Comparison of ENCODE assay signal across 27 cellular contexts in the genomic region with DNA sequence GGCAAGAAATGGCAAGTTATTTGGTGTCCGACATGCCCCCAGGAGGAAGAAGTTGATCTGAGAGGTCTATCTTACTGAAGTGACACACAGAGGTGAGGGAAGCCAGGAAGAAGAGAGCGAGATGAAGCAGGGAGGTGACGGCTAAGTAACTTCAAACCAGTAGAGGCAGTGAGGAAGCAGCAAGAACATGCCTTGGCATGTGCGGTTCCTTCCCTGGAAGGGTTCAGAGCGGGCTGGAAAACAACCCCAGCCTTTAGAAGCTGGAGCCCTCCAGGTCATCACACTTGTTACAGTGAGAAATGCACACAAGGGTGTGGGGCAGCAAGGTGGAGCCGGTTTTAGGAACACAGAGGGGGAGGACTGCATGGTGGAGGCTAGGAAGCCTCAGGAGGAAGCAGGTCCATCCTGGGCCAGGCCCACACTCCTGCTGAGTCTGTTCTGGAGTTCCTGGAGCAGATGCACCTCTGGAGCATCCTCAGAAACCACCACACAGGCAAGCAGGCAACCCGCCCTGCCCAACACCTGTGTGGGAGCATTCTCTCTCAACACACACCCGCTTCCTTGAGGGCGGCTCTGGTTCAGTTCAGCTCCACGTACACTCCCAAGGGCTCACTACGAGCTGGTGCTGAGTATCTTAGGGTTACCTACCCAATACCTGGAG. TPM values are rescaled to one million over a fixed set of nuclear protein-coding genes. Genes with fewer than 3 reads are reported as not detected.
DNase-seq lines count a peak whose midpoint lies in the region; ATAC-seq and TF ChIP-seq lines count a peak whose summit lies in the region.
"Had no signal": no experiment of that assay in that cellular context is flagged by ENCODE, and none has a peak within 500 bp of the region (broad histone marks: within the 10 kb centered on the region; RNA-seq: fewer than 3 reads in every experiment).

No MANE protein-coding gene starts in this region.

- H3K4ac ChIP-seq in IMR-90 (ENCODE audit: low read depth, low read length) (0 out of 2 replicates have a peak overlapping the region, but pooled peaks have one; percentile 40), neuronal stem cell (ENCODE audit: low read length) (no peak overlapping the region)

- peak overlapping the region in 7 of 11 experiments; percentile 5 to 82 (median 75); a peak in 12 of 22 replicates for H3K27ac ChIP-seq in BLaER1 treated with 17β-estradiol and CSF1 and Interleukin-3, amounts not matched to agents 10 nM and 100 nM
- H3K27ac ChIP-seq in IMR-90 (ENCODE audit: insufficient read depth, low read length) (no peak overlapping the region), esophagus (ENCODE audit: low read depth in 2 of 2, low read length in 1 of 2) (peak overlapping the region; percentile 73 to 96), neuronal stem cell (replicated peaks; ENCODE audit: low read length) (no peak overlapping the region)
- H3K27ac ChIP-seq: parathyroid adenoma, tibial nerve had no signal

- CTCF ChIA-PET in IMR-90 (lab: Yijun Ruan, JAX), result no interaction called here

- no peaks in the 10 kb centered on the region for H3K27me3 Mint-ChIP-seq in activated T-cell treated with anti-CD3 and anti-CD28 coated beads, Interleukin-2, amount 50 U/mL, for 24 hours
- H3K27me3 Mint-ChIP-seq: activated naive CD8-positive, alpha-beta T cell treated with anti-CD3 and anti-CD28 coated beads, Interleukin-2, amount 10 ng/mL, durations not matched to agents 7 days and 5 days; CD8-positive, alpha-beta memory T cell; natural killer cell treated with Interleukin-12 subunit alpha and Interleukin-12 subunit beta and Interleukin-15 and Interleukin-18, amount 100 ng/mL, for 72 hours; T-cell had no signal

- no peak for TF ChIP-seq RAD21 in IMR-90 (IDR thresholded peaks at IDR 0.05; ENCODE audit: low read length)

- H2AFZ ChIP-seq in IMR-90 (replicated peaks; ENCODE audit: low read length, poor library complexity), result peak overlapping the region; percentile 49
- no peak overlapping the region for H2AFZ ChIP-seq in neuronal stem cell (ENCODE audit: low read length)
- H2AFZ ChIP-seq: parathyroid adenoma had no signal

- peaks cover 8 to 69% (median 46%) of the 10 kb centered on the region in 11 experiments; a peak in 20 of 22 replicates for H3K36me3 ChIP-seq in BLaER1 treated with 17β-estradiol and CSF1 and Interleukin-3, amounts not matched to agents 10 nM and 100 nM
- H3K36me3 ChIP-seq in IMR-90 (ENCODE audit: control insufficient read depth, insufficient read depth, low read length) (no peaks in the 10 kb centered on the region; the same call in 1 of the 2 replicates), esophagus (ENCODE audit: control insufficient read depth in 2 of 2, insufficient read depth in 2 of 2, low read length in 1 of 2) (no peaks in the 10 kb centered on the region), neuronal stem cell (replicated peaks in 1 of 2; ENCODE audit: control insufficient read depth in 2 of 2, insufficient read depth in 2 of 2, low read length in 2 of 2) (peaks cover 20 to 69% of the 10 kb centered on the region in 2 donors)
- H3K36me3 ChIP-seq: tibial nerve had no signal

- H3K4me3 Mint-ChIP-seq in activated T-cell treated with anti-CD3 and anti-CD28 coated beads, Interleukin-2, amount 50 U/mL, for 24 hours, result no peak overlapping the region
- H3K4me3 Mint-ChIP-seq: activated naive CD8-positive, alpha-beta T cell treated with anti-CD3 and anti-CD28 coated beads, Interleukin-2, amount 10 ng/mL, durations not matched to agents 7 days and 5 days; activated T-cell treated with anti-CD3 and anti-CD28 coated beads, Interleukin-2, amount 50 U/mL, for 72 hours; CD8-positive, alpha-beta memory T cell; natural killer cell treated with Interleukin-12 subunit alpha and Interleukin-12 subunit beta and Interleukin-15 and Interleukin-18, amount 100 ng/mL, for 72 hours; T-cell had no signal

- no TSS peak for BruUV-seq in IMR-90 (replicated peaks; lab: Mats Ljungman, UMichigan)

- POLR2A ChIA-PET in IMR-90 (lab: Charles Lee; ENCODE audit: unreplicated experiment), result no interaction called here

- peak overlapping the region in 4 of 11 experiments; percentile 18 to 67 (median 20); a peak in 3 of 22 replicates for H3K9ac ChIP-seq in BLaER1 treated with 17β-estradiol and CSF1 and Interleukin-3, amounts not matched to agents 10 nM and 100 nM
- H3K9ac ChIP-seq in IMR-90 (ENCODE audit: low read depth, low read length), result no peak overlapping the region
- H3K9ac ChIP-seq in neuronal stem cell (ENCODE audit: low read depth, low read length, poor library complexity), result peak overlapping the region; percentile 50
- H3K9ac ChIP-seq: parathyroid adenoma had no signal

- peaks cover 49 to 58% (median 56%) of the 10 kb centered on the region in 10 experiments for H3K4me1 ChIP-seq in BLaER1 treated with 17β-estradiol and CSF1 and Interleukin-3, amounts not matched to agents 10 nM and 100 nM
- H3K4me1 ChIP-seq in IMR-90 (ENCODE audit: control insufficient read depth, insufficient read depth, low read length), result peaks cover 2% of the 10 kb centered on the region; the same call in 1 of the 2 replicates
- peaks cover 4 to 16% of the 10 kb centered on the region in 2 donors for H3K4me1 ChIP-seq in esophagus (ENCODE audit: control insufficient read depth in 2 of 2, insufficient read depth in 2 of 2, low read length in 1 of 2)
- peaks cover 0 to 2% of the 10 kb centered on the region in 2 donors for H3K4me1 ChIP-seq in neuronal stem cell (ENCODE audit: control insufficient read depth in 2 of 2, insufficient read depth in 1 of 2, low read depth in 1 of 2, low read length in 2 of 2)

- intact Hi-C loops in IMR-90 (cut with micrococcal nuclease), result no loop called here

- TF ChIP-seq POLR2A in IMR-90 (IDR thresholded peaks at IDR 0.05; ENCODE audit: low read depth, low read length), result no peak

- H3K14ac ChIP-seq in IMR-90 (replicated peaks; ENCODE audit: low read depth, low read length) (no peak overlapping the region), neuronal stem cell (ENCODE audit: low read length) (no peak overlapping the region)

- H4K20me1 ChIP-seq in BLaER1 treated with 17β-estradiol and CSF1 and Interleukin-3, amounts not matched to agents 10 nM and 100 nM, result peaks cover 0 to 4% (median 0%) of the 10 kb centered on the region in 11 experiments; a peak in 1 of 22 replicates
- no peaks in the 10 kb centered on the region for H4K20me1 ChIP-seq in IMR-90 (ENCODE audit: insufficient read depth, low read length)

- H2AK5ac ChIP-seq in IMR-90 (ENCODE audit: low read depth, low read length), result no peak overlapping the region
- no peak overlapping the region for H2AK5ac ChIP-seq in neuronal stem cell (ENCODE audit: low read depth, low read length)

- no peak overlapping the region for H2BK20ac ChIP-seq in IMR-90 (ENCODE audit: low read depth, low read length)

- ATAC-seq in IMR-90 (ENCODE audit: low read depth), result no peak
- no peak for ATAC-seq in GM19324 (IDR thresholded peaks at IDR 0.05; ENCODE audit: low FRiP score, unreplicated experiment)
- no peak for ATAC-seq in GM19455 (IDR thresholded peaks at IDR 0.05; ENCODE audit: unreplicated experiment)
- ATAC-seq: activated T-cell treated with anti-CD3 and anti-CD28 coated beads, Interleukin-2, amount 50 U/mL, for 72 hours; body of pancreas; natural killer cell treated with Interleukin-12 subunit alpha and Interleukin-12 subunit beta and Interleukin-15 and Interleukin-18, amount 100 ng/mL, for 72 hours; stimulated activated naive CD8-positive, alpha-beta T cell treated with anti-CD3 and anti-CD28 coated beads, Interleukin-15, Interleukin-2, amounts not matched to agents 100 U/mL and 50 U/mL, for 24 hours; T-cell had no signal

- H4K8ac ChIP-seq in IMR-90 (ENCODE audit: low read depth in 2 of 2, low read length in 2 of 2) (no peak overlapping the region; a peak in 1 of 4 replicates), neuronal stem cell (ENCODE audit: low read depth, low read length) (no peak overlapping the region)

- H2AK9ac ChIP-seq in IMR-90 (replicated peaks; ENCODE audit: low read depth, low read length, poor library complexity), result peak overlapping the region; percentile 81

- no peaks in the 10 kb centered on the region for H3K4me1 Mint-ChIP-seq in activated T-cell treated with anti-CD3 and anti-CD28 coated beads, Interleukin-2, amount 50 U/mL, for 24 hours (ENCODE audit: low read depth)
- H3K4me1 Mint-ChIP-seq: T-cell had no signal

- no peak overlapping the region for H4K5ac ChIP-seq in IMR-90 (ENCODE audit: low read depth, low read length)

- in situ Hi-C loops in IMR-90 (cut with MboI; ENCODE audit: low sequenced_read_pairs), result no loop called here

- 0 out of 2 replicates have a peak, but pooled peaks cover 10% of the 10 kb centered on the region for H3K9me1 ChIP-seq in IMR-90 (ENCODE audit: insufficient read depth, low read length)

- H2BK15ac ChIP-seq in IMR-90 (ENCODE audit: low read depth, low read length) (no peak overlapping the region), neuronal stem cell (ENCODE audit: low read length) (no peak overlapping the region)

- no peak overlapping the region for H4K91ac ChIP-seq in IMR-90 (ENCODE audit: insufficient read depth, low read depth, low read length)
- H4K91ac ChIP-seq in neuronal stem cell (ENCODE audit: low read depth, low read length, poor library complexity), result no peak overlapping the region

- no peak overlapping the region for H2BK12ac ChIP-seq in neuronal stem cell (ENCODE audit: low read length)

- H2BK120ac ChIP-seq in IMR-90 (ENCODE audit: low read depth, low read length), result no peak overlapping the region
- H2BK120ac ChIP-seq in neuronal stem cell (ENCODE audit: low read depth, low read length), result no peak overlapping the region

- no peak for TF ChIP-seq CTCF in IMR-90 (conservative IDR thresholded peaks at IDR 0.05; ENCODE audit: low read depth, low read length)

- dilution Hi-C loops in IMR-90 (cut with HindIII; ENCODE audit: low sequenced_read_pairs, unreplicated experiment), result no loop called here

- H3K9me3 ChIP-seq in BLaER1 treated with 17β-estradiol and CSF1 and Interleukin-3, amounts not matched to agents 10 nM and 100 nM (replicated peaks in 1 of 11), result peaks cover 4 to 12% (median 7%) of the 10 kb centered on the region in 11 experiments; a peak in 20 of 22 replicates
- H3K9me3 ChIP-seq in IMR-90 (ENCODE audit: control insufficient read depth, insufficient read depth, low read length) (no peaks in the 10 kb centered on the region), esophagus (ENCODE audit: control insufficient read depth in 2 of 2, insufficient read depth in 1 of 2, low read depth in 1 of 2, low read length in 1 of 2) (no peaks in the 10 kb centered on the region), neuronal stem cell (replicated peaks in 1 of 2; ENCODE audit: control insufficient read depth in 2 of 2, insufficient read depth in 1 of 2, low read depth in 1 of 2, low read length in 2 of 2) (peaks cover 0 to 7% of the 10 kb centered on the region in 2 donors)
- H3K9me3 ChIP-seq: body of pancreas, tibial nerve had no signal

- H3K56ac ChIP-seq in IMR-90 (ENCODE audit: extremely low read depth, insufficient read depth, low read length), result no peak overlapping the region

- H3K4me3 ChIP-seq in BLaER1 treated with 17β-estradiol and CSF1 and Interleukin-3, amounts not matched to agents 10 nM and 100 nM, result no peak overlapping the region
- no peak overlapping the region for H3K4me3 ChIP-seq in IMR-90 (ENCODE audit: insufficient read depth, low read depth, low read length)
- no peak overlapping the region for H3K4me3 ChIP-seq in esophagus (ENCODE audit: low read depth in 1 of 2, low read length in 2 of 2)
- no peak overlapping the region for H3K4me3 ChIP-seq in neuronal stem cell (ENCODE audit: low read length in 2 of 2)
- H3K4me3 ChIP-seq: body of pancreas, tibial nerve had no signal

- no peak for DNase-seq in IMR-90
- no peak for DNase-seq in neuronal stem cell (ENCODE audit: low spot score)
- no peak for DNase-seq in AML-193 (lab: John Stamatoyannopoulos, UW)
- no peak for DNase-seq in activated T-cell treated with anti-CD3 and anti-CD28 coated beads, Interleukin-2, amount 50 U/mL, for 24 hours
- DNase-seq: activated naive CD8-positive, alpha-beta T cell treated with anti-CD3 and anti-CD28 coated beads, Interleukin-2, amount 10 ng/mL, durations not matched to agents 7 days and 5 days; activated T-cell treated with anti-CD3 and anti-CD28 coated beads, Interleukin-2, amount 50 U/mL, for 72 hours; body of pancreas; CD8-positive, alpha-beta memory T cell; dermis blood vessel endothelial cell; DMS53; foreskin melanocyte; GOT3; Karpas-422; NCI-H187; NCI-H226; NCI-H774; SHP77 treated with DMSO at 0.1 percent for 48 hours; stimulated activated CD4-positive, alpha-beta T cell treated with anti-CD3 and anti-CD28 coated beads, Interleukin-2, amount 100 ng/mL, for 24 hours; stimulated activated naive CD8-positive, alpha-beta T cell treated with anti-CD3 and anti-CD28 coated beads, Interleukin-15, Interleukin-2, amounts not matched to agents 100 U/mL and 50 U/mL, for 24 hours; T-cell had no signal

- H3K23ac ChIP-seq in IMR-90 (ENCODE audit: low read depth, low read length) (no peak overlapping the region), neuronal stem cell (ENCODE audit: low read depth, low read length, poor library complexity) (peak overlapping the region; percentile 70)

- H3K27me3 ChIP-seq in BLaER1 treated with 17β-estradiol and CSF1 and Interleukin-3, amounts not matched to agents 10 nM and 100 nM, result no peaks in the 10 kb centered on the region
- no peaks in the 10 kb centered on the region for H3K27me3 ChIP-seq in IMR-90 (ENCODE audit: control insufficient read depth, insufficient read depth, low read length)
- no peaks in the 10 kb centered on the region for H3K27me3 ChIP-seq in esophagus (ENCODE audit: control insufficient read depth in 1 of 2, insufficient read depth in 2 of 2, low read length in 2 of 2)
- H3K27me3 ChIP-seq in neuronal stem cell (ENCODE audit: control insufficient read depth in 3 of 3, insufficient read depth in 3 of 3, low read depth in 1 of 3, low read length in 3 of 3), result no peaks in the 10 kb centered on the region
- H3K27me3 ChIP-seq: body of pancreas, tibial nerve had no signal

- peak overlapping the region; percentile 71 to 93 (median 88) for H3K4me2 ChIP-seq in BLaER1 treated with 17β-estradiol and CSF1 and Interleukin-3, amounts not matched to agents 10 nM and 100 nM
- H3K4me2 ChIP-seq in IMR-90 (ENCODE audit: low read depth, low read length), result no peak overlapping the region
- no peak overlapping the region for H3K4me2 ChIP-seq in neuronal stem cell (ENCODE audit: insufficient read depth, low read length, poor library complexity, severe bottlenecking)

- H3K18ac ChIP-seq in IMR-90 (ENCODE audit: low read depth, low read length), result no peak overlapping the region
- H3K18ac ChIP-seq in neuronal stem cell (ENCODE audit: low read length), result no peak overlapping the region

- 95% methylated on average over 4 of the region's 11 CpGs; no CpG with 5 or more reads in 1 of the 2 experiments for WGBS in IMR-90 (ENCODE audit: extremely low coverage in 2 of 2, insufficient read length in 1 of 2), 2 experiments
- 56 to 70% methylated on average over 11 of the region's 11 CpGs for WGBS in esophagus, 2 donors
- no CpG with 5 or more reads among the region's 11 CpGs for WGBS in neuronal stem cell (ENCODE audit: extremely low coverage in 2 of 2, insufficient read length in 2 of 2, insufficient replicate concordance in 1 of 2), 2 donors

- H3K27ac Mint-ChIP-seq in activated T-cell treated with anti-CD3 and anti-CD28 coated beads, Interleukin-2, amount 50 U/mL, for 24 hours, result no peak overlapping the region
- H3K27ac Mint-ChIP-seq: activated naive CD8-positive, alpha-beta T cell treated with anti-CD3 and anti-CD28 coated beads, Interleukin-2, amount 10 ng/mL, durations not matched to agents 7 days and 5 days; activated T-cell treated with anti-CD3 and anti-CD28 coated beads, Interleukin-2, amount 50 U/mL, for 72 hours; T-cell had no signal

- H3K9me3 Mint-ChIP-seq in activated T-cell treated with anti-CD3 and anti-CD28 coated beads, Interleukin-2, amount 50 U/mL, for 24 hours, result no peaks in the 10 kb centered on the region
- H3K9me3 Mint-ChIP-seq: activated naive CD8-positive, alpha-beta T cell treated with anti-CD3 and anti-CD28 coated beads, Interleukin-2, amount 10 ng/mL, durations not matched to agents 7 days and 5 days; activated T-cell treated with anti-CD3 and anti-CD28 coated beads, Interleukin-2, amount 50 U/mL, for 72 hours; natural killer cell treated with Interleukin-12 subunit alpha and Interleukin-12 subunit beta and Interleukin-15 and Interleukin-18, amount 100 ng/mL, for 72 hours; T-cell had no signal

- H2BK5ac ChIP-seq in IMR-90 (ENCODE audit: low read depth, low read length, poor library complexity, severe bottlenecking), result no peak overlapping the region
- H2BK5ac ChIP-seq in neuronal stem cell (ENCODE audit: low read length), result peak overlapping the region; percentile 79

- H3K79me1 ChIP-seq in IMR-90 (ENCODE audit: low read depth in 1 of 2, low read length in 2 of 2) (peaks cover 0 to 4% of the 10 kb centered on the region in 2 experiments; a peak in 2 of 4 replicates), neuronal stem cell (ENCODE audit: low read depth, low read length) (no peaks in the 10 kb centered on the region)

- H3K36me3 Mint-ChIP-seq in activated T-cell treated with anti-CD3 and anti-CD28 coated beads, Interleukin-2, amount 50 U/mL, for 24 hours (ENCODE audit: low read depth), result peaks cover 28% of the 10 kb centered on the region
- H3K36me3 Mint-ChIP-seq: CD8-positive, alpha-beta memory T cell; T-cell had no signal

RNA-seq across cellular contexts. Expression of a gene that starts 47.1 kb away (rescaled TPM):
- total RNA-seq in IMR-90 (2012; rRNA removed), result 8.3 and 10.6 TPM in 2 replicates
- polyA plus RNA-seq in IMR-90 (2012; rRNA removed) (11.5 TPM in 2 replicates), esophagus (1 to 10 TPM; 1.7 to 5.2 TPM)
- 9.0 and 9.3 TPM in 2 replicates for polyA plus RNA-seq in IMR-90 (2012; cell fraction: cytosol; rRNA removed)
- 5.2 and 10.5 TPM in 2 replicates for polyA plus RNA-seq in IMR-90 (2012; cell fraction: nucleus; rRNA removed; ENCODE audit: low replicate concordance)
- polyA plus RNA-seq in neuronal stem cell (2013, experiment 1 of 2), result 18.0 TPM
- polyA plus RNA-seq in neuronal stem cell (2013, experiment 2 of 2), result 17.8 TPM

RNA-seq across cellular contexts. Expression of a gene that starts 50.7 kb away (rescaled TPM):
- 9.3 and 9.7 TPM in 2 replicates for total RNA-seq in IMR-90 (2012; rRNA removed)
- polyA plus RNA-seq in IMR-90 (2012; rRNA removed), result 24.0 and 27.8 TPM in 2 replicates
- 10.9 and 26.7 TPM in 2 replicates for polyA plus RNA-seq in IMR-90 (2012; cell fraction: cytosol; rRNA removed)
- 8.9 and 16.8 TPM in 2 replicates for polyA plus RNA-seq in IMR-90 (2012; cell fraction: nucleus; rRNA removed; ENCODE audit: low replicate concordance)
- polyA plus RNA-seq in esophagus, result 10 to 100 TPM; 18.2 to 35.2 TPM
- 13.5 TPM for polyA plus RNA-seq in neuronal stem cell (2013, experiment 1 of 2)
- 13.8 TPM for polyA plus RNA-seq in neuronal stem cell (2013, experiment 2 of 2)

Comparison
In these comparisons a context has a peak if more than half of its experiments do, and no peak if none do; other contexts are left out.
1. H3K27ac ChIP-seq: peak in BLaER1 treated with 17β-estradiol and CSF1 and Interleukin-3, amounts not matched to agents 10 nM and 100 nM (7 of 11) and esophagus (2 of 2); none in IMR-90 (single experiment) and neuronal stem cell (single experiment).
2. H3K4me2 ChIP-seq: peak in BLaER1 treated with 17β-estradiol and CSF1 and Interleukin-3, amounts not matched to agents 10 nM and 100 nM (11 of 11); none in IMR-90 (single experiment) and neuronal stem cell (single experiment).